ENCODE assay signal across 8 cellular contexts in genomic region chr1:214552174-214552608, GRCh38. TPM values are rescaled to one million over a fixed set of nuclear protein-coding genes. Genes with fewer than 3 reads are reported as not detected.
A peak's percentile ranks its signal among the peaks of the same experiment; 100 is the strongest.
DNase-seq lines count a peak whose midpoint lies in the region; ATAC-seq and TF ChIP-seq lines count a peak whose summit lies in the region.

No MANE protein-coding gene starts in this region.

- H3K4me1 ChIP-seq in NT2/D1 (ENCODE audit: insufficient read depth, insufficient read length) (no peaks in the 10 kb centered on the region), ectodermal cell (ENCODE audit: control insufficient read depth, insufficient read depth, low read length) (peaks cover 15% of the 10 kb centered on the region), OCI-LY7 (ENCODE audit: insufficient read depth, low read length, poor library complexity, severe bottlenecking) (no peaks in the 10 kb centered on the region)

- no peaks in the 10 kb centered on the region for H3K9me2 ChIP-seq in OCI-LY7 (ENCODE audit: insufficient read depth, low read length)

- peak overlapping the region; percentile 99 for H3K27ac ChIP-seq in ectodermal cell (ENCODE audit: insufficient read depth, low read depth, low read length, poor library complexity, severe bottlenecking)
- no peak overlapping the region for H3K27ac ChIP-seq in OCI-LY7 (ENCODE audit: low read depth, low read length, poor library complexity, severe bottlenecking)

- H3K36me3 ChIP-seq in NT2/D1 (ENCODE audit: insufficient read depth, insufficient read length, low read length): peaks cover 25% of the 10 kb centered on the region
- no peaks in the 10 kb centered on the region for H3K36me3 ChIP-seq in ectodermal cell (ENCODE audit: control insufficient read depth, insufficient read depth, low read length)
- H3K36me3 ChIP-seq in OCI-LY7 (ENCODE audit: insufficient read depth, low read length): no peaks in the 10 kb centered on the region

- CTCF ChIA-PET in OCI-LY7 (lab: Charles Lee; ENCODE audit: unreplicated experiment): no interaction called here

- WGBS in ectodermal cell, 2 experiments: 2% methylated on average over 15 of the region's 15 CpGs

- ATAC-seq in HG03457 (IDR thresholded peaks at IDR 0.05; ENCODE audit: unreplicated experiment): no peak

- H3K79me2 ChIP-seq in OCI-LY7 (ENCODE audit: insufficient read depth, low read depth, low read length): no peaks in the 10 kb centered on the region

- H3K4me2 ChIP-seq in OCI-LY7 (ENCODE audit: low read length): no peak overlapping the region

- intact Hi-C loops in OCI-LY7 (cut with micrococcal nuclease; ENCODE audit: unreplicated experiment): no loop called here

- peak overlapping the region; percentile 93 for H3K9ac ChIP-seq in NT2/D1 (ENCODE audit: insufficient read length, low read depth)

- H4K20me1 ChIP-seq in OCI-LY7 (ENCODE audit: insufficient read depth, low read length): no peaks in the 10 kb centered on the region

- H3K27me3 ChIP-seq in NT2/D1 (ENCODE audit: insufficient read depth, insufficient read length): no peaks in the 10 kb centered on the region
- peaks cover 3% of the 10 kb centered on the region for H3K27me3 ChIP-seq in ectodermal cell (ENCODE audit: control insufficient read depth, insufficient read depth, low read length, poor library complexity, severe bottlenecking)

- POLR2A ChIA-PET in OCI-LY7 (lab: Charles Lee): no interaction called here

- BruUV-seq in OCI-LY7 (replicated peaks; lab: Mats Ljungman, UMichigan): no TSS peak

- TF ChIP-seq CTCF in OCI-LY7 (conservative IDR thresholded peaks at IDR 0.05; ENCODE audit: low read length): no peak

- H2AFZ ChIP-seq in OCI-LY7 (ENCODE audit: low read length): no peak overlapping the region

- no peaks in the 10 kb centered on the region for H3K9me3 ChIP-seq in NT2/D1 (ENCODE audit: insufficient read depth, low read length)
- H3K9me3 ChIP-seq in ectodermal cell (ENCODE audit: control insufficient read depth, low read length): no peaks in the 10 kb centered on the region
- no peaks in the 10 kb centered on the region for H3K9me3 ChIP-seq in OCI-LY7 (ENCODE audit: low read length)

- DNase-seq in SIG-M5 treated with dmso at 0.1 percent for 504 hours (lab: John Stamatoyannopoulos, UW; ENCODE audit: unreplicated experiment) (peak; percentile 2), SIG-M5 (lab: John Stamatoyannopoulos, UW) (no peak), NT2/D1 (ENCODE audit: low read depth, low spot score) (peak; percentile 67), medulla oblongata (ENCODE audit: extremely low spot score) (peak; percentile 10), NCI-H1092 (lab: John Stamatoyannopoulos, UW) (no peak), OCI-LY7 (ENCODE audit: low spot score) (no peak)

- H3K4me3 ChIP-seq in NT2/D1 (ENCODE audit: insufficient read length, low read depth): peak overlapping the region; percentile 93
- H3K4me3 ChIP-seq in ectodermal cell (ENCODE audit: insufficient read depth, low read depth, low read length): peak overlapping the region; percentile 84
- no peak overlapping the region for H3K4me3 ChIP-seq in OCI-LY7 (ENCODE audit: low read depth, low read length, poor library complexity, severe bottlenecking)

RNA-seq across cellular contexts. Expression of gene PTPN14, which starts 0.8 kb away (rescaled TPM):
- 26.1 TPM for polyA plus RNA-seq in ectodermal cell (2013, experiment 1 of 4)
- polyA plus RNA-seq in ectodermal cell (2013, experiment 2 of 4): 32.0 TPM
- polyA plus RNA-seq in ectodermal cell (2013, experiment 3 of 4): 23.2 TPM
- polyA plus RNA-seq in ectodermal cell (2013, experiment 4 of 4): 26.7 TPM
- total RNA-seq in OCI-LY7 (2014; rRNA removed; shearing (Covaris generic)): not detected in 2 replicates
- total RNA-seq in OCI-LY7 (2022): not detected in 2 replicates

RNA-seq across cellular contexts. Expression of gene CENPF, which starts 50.8 kb away (rescaled TPM):
- polyA plus RNA-seq in ectodermal cell (2013, experiment 1 of 4): 119 TPM
- polyA plus RNA-seq in ectodermal cell (2013, experiment 2 of 4): 113 TPM
- polyA plus RNA-seq in ectodermal cell (2013, experiment 3 of 4): 115 TPM
- 117 TPM for polyA plus RNA-seq in ectodermal cell (2013, experiment 4 of 4)
- total RNA-seq in OCI-LY7 (2014; rRNA removed; shearing (Covaris generic)): 110 and 161 TPM in 2 replicates
- 173 and 195 TPM in 2 replicates for total RNA-seq in OCI-LY7 (2022)

Comparison
In these comparisons a context has a peak if more than half of its experiments do, and no peak if none do; other contexts are left out.
1. DNase-seq: peak in SIG-M5 treated with dmso at 0.1 percent for 504 hours (single experiment), NT2/D1 (single experiment) and medulla oblongata (single experiment); none in SIG-M5 (single experiment), NCI-H1092 (single experiment) and OCI-LY7 (single experiment).